ENCODE assay signal across 14 cellular contexts in genomic region chr5:160293901-160294561, GRCh38. TPM values are rescaled to one million over a fixed set of nuclear protein-coding genes. Genes with fewer than 3 reads are reported as not detected.
DNase-seq lines count a peak whose midpoint lies in the region; ATAC-seq, FAIRE-seq and TF ChIP-seq lines count a peak whose summit lies in the region.
"Had no signal": no experiment of that assay in that cellular context is flagged by ENCODE, and none has a peak within 500 bp of the region (broad histone marks: within the 10 kb centered on the region; RNA-seq: fewer than 3 reads in every experiment).

No MANE protein-coding gene starts in this region.

- FAIRE-seq in GM12891 (lab: Jason Lieb, UNC): no peak
- FAIRE-seq: colon had no signal

- H3K9me3 ChIP-seq in gastroesophageal sphincter (no peaks in the 10 kb centered on the region), mucosa of descending colon (no peaks in the 10 kb centered on the region), SK-N-SH (no peaks in the 10 kb centered on the region)

- H3K9ac ChIP-seq in SK-N-SH: no peak overlapping the region
- H3K9ac ChIP-seq: GM23248 had no signal

- intact Hi-C loops in mucosa of descending colon (cut with DNase I, micrococcal nuclease): no loop called here

- TF ChIP-seq EP300 in gastroesophageal sphincter (IDR thresholded peaks at IDR 0.05) (no peak), SK-N-SH (IDR thresholded peaks at IDR 0.05; ENCODE audit: borderline replicate concordance in 1 of 2, low read depth in 1 of 2, low read length in 1 of 2) (no peak)

- H3K27me3 ChIP-seq in gastroesophageal sphincter (no peaks in the 10 kb centered on the region), SK-N-SH (ENCODE audit: insufficient read depth) (no peaks in the 10 kb centered on the region)
- H3K27me3 ChIP-seq: foreskin keratinocyte had no signal

- no peaks in the 10 kb centered on the region for H3K9me3 Mint-ChIP-seq in activated T-cell treated with anti-CD3 and anti-CD28 coated beads, Interleukin-2, amount 50 U/mL, for 72 hours
- H3K9me3 Mint-ChIP-seq: activated T-helper 2 cell treated with anti-CD3 and anti-CD28 coated beads, Interferon-gamma antibody, Interleukin-2, Interleukin-4, amounts not matched to agents 10 μg/mL and 5 μg/mL and 100 μg/mL, durations not matched to agents 14 hours and 24 hours and 36 hours had no signal

- POLR2A ChIA-PET in SK-N-SH (lab: Yijun Ruan, JAX): no interaction called here

- no peak for DNase-seq in GM12891 (ENCODE audit: insufficient read length, low spot score)
- DNase-seq in NOMO-1 (lab: John Stamatoyannopoulos, UW; ENCODE audit: unreplicated experiment in 2 of 2): peak; percentile 84 to 93
- peak; percentile 42 to 69 (median 54) for DNase-seq in mucosa of descending colon
- DNase-seq in T-helper 9 cell: no peak
- DNase-seq in activated CD4-positive, alpha-beta T cell treated with anti-CD3 and anti-CD28 coated beads for 4 hours: no peak
- no peak for DNase-seq in SK-N-SH
- DNase-seq in activated T-cell treated with anti-CD3 and anti-CD28 coated beads, Interleukin-2, amount 50 U/mL, for 72 hours: no peak
- DNase-seq: GM23248; NCI-H1092 treated with DMSO at 0.1 percent for 48 hours; stimulated activated CD8-positive, alpha-beta memory T cell treated with anti-CD3 and anti-CD28 coated beads, Interleukin-4, amount 100 ng/mL, for 48 hours had no signal

- H3K36me3 Mint-ChIP-seq in activated T-cell treated with anti-CD3 and anti-CD28 coated beads, Interleukin-2, amount 50 U/mL, for 72 hours (ENCODE audit: insufficient read depth in 2 of 2): no peaks in the 10 kb centered on the region

- no peaks in the 10 kb centered on the region for H3K36me3 ChIP-seq in gastroesophageal sphincter
- no peaks in the 10 kb centered on the region for H3K36me3 ChIP-seq in mucosa of descending colon (ENCODE audit: low read depth)
- no peaks in the 10 kb centered on the region for H3K36me3 ChIP-seq in SK-N-SH (replicated peaks in 1 of 2; ENCODE audit: control insufficient read depth in 1 of 2, insufficient read depth in 2 of 2, low read length in 1 of 2)

- H2AFZ ChIP-seq in SK-N-SH (ENCODE audit: low read depth): no peak overlapping the region
- H2AFZ ChIP-seq: GM23248 had no signal

- H3K4me2 ChIP-seq in SK-N-SH: no peak overlapping the region

- H3K27ac ChIP-seq in gastroesophageal sphincter (no peak overlapping the region), SK-N-SH (ENCODE audit: low read depth in 2 of 2, low read length in 1 of 2) (peak overlapping the region in 1 of 2 experiments; percentile 34; a peak in 1 of 4 replicates)
- H3K27ac ChIP-seq: foreskin keratinocyte, GM23248 had no signal

- TF ChIP-seq POLR2A in GM12891 (IDR thresholded peaks at IDR 0.05; ENCODE audit: low read depth, low read length) (no peak), gastroesophageal sphincter (IDR thresholded peaks at IDR 0.05) (no peak)

- no peaks in the 10 kb centered on the region for H3F3A ChIP-seq in SK-N-SH (replicated peaks; ENCODE audit: insufficient read depth)

- H3K4me1 ChIP-seq in gastroesophageal sphincter: no peaks in the 10 kb centered on the region
- H3K4me1 ChIP-seq in mucosa of descending colon (ENCODE audit: low read depth): no peaks in the 10 kb centered on the region
- H3K4me1 ChIP-seq in SK-N-SH (ENCODE audit: control insufficient read depth in 1 of 2, insufficient read depth in 2 of 2, low read depth in 1 of 2, low read length in 1 of 2): peaks cover 0 to 30% of the 10 kb centered on the region in 2 experiments; a peak in 1 of 4 replicates

- H3K4me1 Mint-ChIP-seq in activated T-cell treated with anti-CD3 and anti-CD28 coated beads, Interleukin-2, amount 50 U/mL, for 72 hours (ENCODE audit: low read depth): no peaks in the 10 kb centered on the region

- ATAC-seq in gastroesophageal sphincter: peak; percentile 29
- peak; percentile 81 for ATAC-seq in mucosa of descending colon
- ATAC-seq in activated T-cell treated with anti-CD3 and anti-CD28 coated beads, Interleukin-2, amount 50 U/mL, for 72 hours (replicated peaks in 1 of 2): no peak
- ATAC-seq: foreskin keratinocyte had no signal

- H3K27me3 Mint-ChIP-seq in activated T-cell treated with anti-CD3 and anti-CD28 coated beads, Interleukin-2, amount 50 U/mL, for 72 hours (ENCODE audit: low read depth): no peaks in the 10 kb centered on the region

- no peak overlapping the region for H3K27ac Mint-ChIP-seq in activated T-cell treated with anti-CD3 and anti-CD28 coated beads, Interleukin-2, amount 50 U/mL, for 72 hours
- H3K27ac Mint-ChIP-seq: activated T-helper 2 cell treated with anti-CD3 and anti-CD28 coated beads, Interferon-gamma antibody, Interleukin-2, Interleukin-4, amounts not matched to agents 10 μg/mL and 5 μg/mL and 100 μg/mL, durations not matched to agents 14 hours and 24 hours and 36 hours had no signal

- H4K20me1 ChIP-seq in SK-N-SH (ENCODE audit: insufficient read depth): 0 out of 2 replicates have a peak, but pooled peaks cover 7% of the 10 kb centered on the region

- peaks cover 52% of the 10 kb centered on the region for H3K79me2 ChIP-seq in SK-N-SH (ENCODE audit: insufficient read depth)

- CTCF ChIA-PET in SK-N-SH (lab: Yijun Ruan, JAX): interaction anchor here (0.5 kb wide), 1 partner anchor 52 kb away, joined by 3 read pairs; no protein-coding TSS in a partner anchor

- H3K9me2 ChIP-seq in SK-N-SH: no peaks in the 10 kb centered on the region

- H3K4me3 ChIP-seq in gastroesophageal sphincter (no peak overlapping the region), mucosa of descending colon (no peak overlapping the region), SK-N-SH (ENCODE audit: low read depth in 2 of 2, low read length in 1 of 2) (no peak overlapping the region)
- H3K4me3 ChIP-seq: GM23248 had no signal

- TF ChIP-seq RAD21 in SK-N-SH (IDR thresholded peaks at IDR 0.05; ENCODE audit: low read length): no peak

- 75 to 79% methylated on average over 5 to 7 of the region's 13 CpGs for WGBS in gastroesophageal sphincter (ENCODE audit: low coverage in 1 of 2), 2 donors
- WGBS in SK-N-SH (ENCODE audit: low lambda C conversion rate): 91% methylated on average over 9 of the region's 13 CpGs

- no peak for TF ChIP-seq CTCF in gastroesophageal sphincter (IDR thresholded peaks at IDR 0.05)
- no peak for TF ChIP-seq CTCF in mucosa of descending colon (IDR thresholded peaks at IDR 0.05)
- no peak for TF ChIP-seq CTCF in SK-N-SH (IDR thresholded peaks at IDR 0.05)

- H3K4me3 Mint-ChIP-seq in activated T-cell treated with anti-CD3 and anti-CD28 coated beads, Interleukin-2, amount 50 U/mL, for 72 hours: no peak overlapping the region

TF ChIP-seq in GM12891, 5 proteins besides CTCF, POLR2A, EP300 and RAD21:
- no peak for TF ChIP-seq POU2F2 (IDR thresholded peaks at IDR 0.05; ENCODE audit: low read depth, low read length)
- TF ChIP-seq PAX5 (IDR thresholded peaks at IDR 0.05; ENCODE audit: insufficient read depth, low read length, severe bottlenecking): no peak
- 0 out of 2 replicates have a peak, but pooled peaks have one; percentile 27 for TF ChIP-seq SPI1 (IDR thresholded peaks at IDR 0.05; ENCODE audit: low read depth, low read length)

TF ChIP-seq in SK-N-SH, 30 proteins besides CTCF, POLR2A, EP300 and RAD21 (continues in another document):
- TF ChIP-seq MAX (IDR thresholded peaks at IDR 0.05; ENCODE audit: low read depth) (no peak), EZH2phosphoT487 (IDR thresholded peaks at IDR 0.05; ENCODE audit: borderline replicate concordance, low read depth) (no peak), FOXM1 (IDR thresholded peaks at IDR 0.05; ENCODE audit: low read depth) (no peak), GATA2 (CRISPR knock-in tag; IDR thresholded peaks at IDR 0.05) (no peak), POLR2AphosphoS5 (IDR thresholded peaks at IDR 0.05; ENCODE audit: low read depth, low read length) (no peak), ZBTB33 (IDR thresholded peaks at IDR 0.05; ENCODE audit: borderline replicate concordance, low read depth) (no peak), RXRA (IDR thresholded peaks at IDR 0.05; ENCODE audit: borderline replicate concordance, low read depth) (no peak), FOSL2 (IDR thresholded peaks at IDR 0.05; ENCODE audit: borderline replicate concordance, low read depth) (no peak), NFIC (IDR thresholded peaks at IDR 0.05; ENCODE audit: borderline replicate concordance) (no peak), IRF3 (IDR thresholded peaks at IDR 0.05; ENCODE audit: low read depth, low read length) (no peak)

RNA-seq across cellular contexts. Expression of gene CCNJL, which starts 18.3 kb away (rescaled TPM):
- polyA plus RNA-seq in GM12891 (2012; ENCODE audit: low read depth, missing spikeins): 0.28 TPM
- total RNA-seq in gastroesophageal sphincter (1 to 10 TPM in 1 of 4 donors, under 1 TPM in 3; 0.35 to 1.9 (median 0.65) TPM), mucosa of descending colon (10 to 100 TPM in 2 of 3 donors, 1 to 10 TPM in 1; 8.7 to 32.7 (median 25.0) TPM)
- polyA plus RNA-seq in SK-N-SH (2012; rRNA removed): 6.6 and 7.1 TPM in 2 replicates
- 4.7 and 5.3 TPM in 2 replicates for polyA plus RNA-seq in SK-N-SH (2012; cell fraction: cytosol; rRNA removed)
- 5.2 and 5.7 TPM in 2 replicates for polyA plus RNA-seq in SK-N-SH (2012; cell fraction: nucleus; rRNA removed)
- total RNA-seq in activated T-cell treated with anti-CD3 and anti-CD28 coated beads, Interleukin-2, amount 50 U/mL, for 72 hours: not detected
- total RNA-seq: activated T-helper 2 cell treated with anti-CD3 and anti-CD28 coated beads, Interferon-gamma antibody, Interleukin-2, Interleukin-4, amounts not matched to agents 10 μg/mL and 5 μg/mL and 100 μg/mL, durations not matched to agents 14 hours and 24 hours and 36 hours had no signal
- polyA plus RNA-seq: GM23248 had no signal

Comparison
In these comparisons a context has a peak if more than half of its experiments do, and no peak if none do; other contexts are left out.
1. DNase-seq: peak in NOMO-1 (2 of 2) and mucosa of descending colon (3 of 3); none in GM12891 (single experiment), T-helper 9 cell (single experiment), activated CD4-positive, alpha-beta T cell treated with anti-CD3 and anti-CD28 coated beads for 4 hours (0 of 2), SK-N-SH (single experiment) and activated T-cell treated with anti-CD3 and anti-CD28 coated beads, Interleukin-2, amount 50 U/mL, for 72 hours (0 of 2).
2. ATAC-seq: peak in gastroesophageal sphincter (single experiment) and mucosa of descending colon (single experiment); none in activated T-cell treated with anti-CD3 and anti-CD28 coated beads, Interleukin-2, amount 50 U/mL, for 72 hours (0 of 2).